In genomic region chr4:2963185-2964076, GRCh38 we compare ENCODE assay signal across 8 cellular contexts. TPM values are rescaled to one million over a fixed set of nuclear protein-coding genes. Genes with fewer than 3 reads are reported as not detected.
DNase-seq lines count a peak whose midpoint lies in the region; ATAC-seq and TF ChIP-seq lines count a peak whose summit lies in the region.

GRK4 (plus strand) TSS chr4:2963571; CDS start chr4:2964071, 500 bp downstream.
NOP14 (minus strand) TSS chr4:2963406; CDS start chr4:2963319, 87 bp downstream.

- ATAC-seq in activated T-helper 17 cell treated with anti-CD3 and anti-CD28 coated beads, Interleukin-2, amount 50 U/mL, for 72 hours (replicated peaks), result peak; percentile 91
- ATAC-seq in naive thymus-derived CD8-positive, alpha-beta T cell, result peak; percentile 80 to 90
- peak; percentile 92 to 94 for ATAC-seq in stimulated activated naive B cell treated with anti-CD40 and anti-IgM and Interleukin-4, amounts not matched to agents 10 μg/mL and 1 μg/mL and 100 μg/mL, for 72 hours (replicated peaks)

- no peak for TF ChIP-seq CTCF in fibroblast of mammary gland (conservative IDR thresholded peaks at IDR 0.05; ENCODE audit: control insufficient read depth, insufficient read depth, low read depth, low read length)

- no peaks in the 10 kb centered on the region for H3K27me3 Mint-ChIP-seq in activated T-helper 17 cell treated with anti-CD3 and anti-CD28 coated beads, Interleukin-2, amount 50 U/mL, for 72 hours
- no peaks in the 10 kb centered on the region for H3K27me3 Mint-ChIP-seq in naive thymus-derived CD8-positive, alpha-beta T cell
- no peaks in the 10 kb centered on the region for H3K27me3 Mint-ChIP-seq in stimulated activated naive B cell treated with anti-CD40 and anti-IgM and Interleukin-4, amounts not matched to agents 10 μg/mL and 1 μg/mL and 100 μg/mL, for 72 hours

- DNase-seq in ELF-1 (ENCODE audit: low read depth, low spot score), result peak; percentile 98
- peak; percentile 80 for DNase-seq in GOT3 (lab: John Stamatoyannopoulos, UW)
- DNase-seq in LHCN-M2 (ENCODE audit: low read depth), result peak; percentile 97
- DNase-seq in RKO (ENCODE audit: low spot score), result peak; percentile 98
- peak; percentile 97 for DNase-seq in fibroblast of mammary gland (ENCODE audit: low read depth)
- DNase-seq in naive thymus-derived CD8-positive, alpha-beta T cell, result peak; percentile 94 to 99 (median 97)
- DNase-seq in stimulated activated naive B cell treated with anti-CD40 and anti-IgM and Interleukin-4, amounts not matched to agents 10 μg/mL and 1 μg/mL and 100 μg/mL, for 72 hours, result peak; percentile 97

- POLR2A ChIA-PET in naive thymus-derived CD8-positive, alpha-beta T cell (lab: Charles Lee), result interaction anchor here (0.6 to 4.0 kb wide), 19 partner anchors 9 to 1719 kb away, joined by 3 to 28 read pairs (median 3); partner anchors contain the start of genes HTT, HTT-AS and NSD2

- H3K4me3 ChIP-seq in fibroblast of mammary gland (ENCODE audit: control insufficient read depth, low read depth, low read length), result peak within 1 kb of the TSS; percentile 77

- H3K9me3 Mint-ChIP-seq in activated T-helper 17 cell treated with anti-CD3 and anti-CD28 coated beads, Interleukin-2, amount 50 U/mL, for 72 hours, result no peaks in the 10 kb centered on the region
- H3K9me3 Mint-ChIP-seq in naive thymus-derived CD8-positive, alpha-beta T cell, result no peaks in the 10 kb centered on the region
- no peaks in the 10 kb centered on the region for H3K9me3 Mint-ChIP-seq in stimulated activated naive B cell treated with anti-CD40 and anti-IgM and Interleukin-4, amounts not matched to agents 10 μg/mL and 1 μg/mL and 100 μg/mL, for 72 hours

- peaks cover 40% of the 10 kb centered on the region for H3K36me3 Mint-ChIP-seq in activated T-helper 17 cell treated with anti-CD3 and anti-CD28 coated beads, Interleukin-2, amount 50 U/mL, for 72 hours (ENCODE audit: low read depth)
- peaks cover 0 to 17% (median 0%) of the 10 kb centered on the region in 3 donors for H3K36me3 Mint-ChIP-seq in naive thymus-derived CD8-positive, alpha-beta T cell
- peaks cover 3 to 22% of the 10 kb centered on the region in 2 donors for H3K36me3 Mint-ChIP-seq in stimulated activated naive B cell treated with anti-CD40 and anti-IgM and Interleukin-4, amounts not matched to agents 10 μg/mL and 1 μg/mL and 100 μg/mL, for 72 hours

- peaks cover 20% of the 10 kb centered on the region for H3K4me1 Mint-ChIP-seq in activated T-helper 17 cell treated with anti-CD3 and anti-CD28 coated beads, Interleukin-2, amount 50 U/mL, for 72 hours
- peaks cover 19 to 47% (median 36%) of the 10 kb centered on the region in 4 donors for H3K4me1 Mint-ChIP-seq in naive thymus-derived CD8-positive, alpha-beta T cell
- H3K4me1 Mint-ChIP-seq in stimulated activated naive B cell treated with anti-CD40 and anti-IgM and Interleukin-4, amounts not matched to agents 10 μg/mL and 1 μg/mL and 100 μg/mL, for 72 hours, result peaks cover 23 to 49% of the 10 kb centered on the region in 2 donors

- H3K4me3 Mint-ChIP-seq in activated T-helper 17 cell treated with anti-CD3 and anti-CD28 coated beads, Interleukin-2, amount 50 U/mL, for 72 hours, result peak within 1 kb of the TSS; percentile 88
- peak within 1 kb of the TSS; percentile 79 to 92 (median 88) for H3K4me3 Mint-ChIP-seq in naive thymus-derived CD8-positive, alpha-beta T cell
- H3K4me3 Mint-ChIP-seq in stimulated activated naive B cell treated with anti-CD40 and anti-IgM and Interleukin-4, amounts not matched to agents 10 μg/mL and 1 μg/mL and 100 μg/mL, for 72 hours, result peak within 1 kb of the TSS; percentile 93 to 94

- H3K27ac Mint-ChIP-seq in activated T-helper 17 cell treated with anti-CD3 and anti-CD28 coated beads, Interleukin-2, amount 50 U/mL, for 72 hours, result peak within 1 kb of the TSS; percentile 89
- H3K27ac Mint-ChIP-seq in naive thymus-derived CD8-positive, alpha-beta T cell, result peak within 1 kb of the TSS; percentile 82 to 96 (median 90)
- peak within 1 kb of the TSS; percentile 97 for H3K27ac Mint-ChIP-seq in stimulated activated naive B cell treated with anti-CD40 and anti-IgM and Interleukin-4, amounts not matched to agents 10 μg/mL and 1 μg/mL and 100 μg/mL, for 72 hours

RNA-seq across cellular contexts. Expression of gene GRK4, which starts in this region (rescaled TPM):
- 4.7 and 6.7 TPM in 2 replicates for total RNA-seq in LHCN-M2 (2014; rRNA removed)
- 4.6 TPM for polyA plus RNA-seq in LHCN-M2 (2012)
- 1 to 10 TPM; 3.2 to 5.7 TPM for total RNA-seq in activated T-helper 17 cell treated with anti-CD3 and anti-CD28 coated beads, Interleukin-2, amount 50 U/mL, for 72 hours
- total RNA-seq in naive thymus-derived CD8-positive, alpha-beta T cell, result 1 to 10 TPM; 3.7 to 6.0 TPM
- polyA plus RNA-seq in naive thymus-derived CD8-positive, alpha-beta T cell, result 1 to 10 TPM in 1 of 3 donors, under 1 TPM in 2; 0.87 to 1.5 (median 0.90) TPM

RNA-seq across cellular contexts. Expression of gene NOP14, which starts in this region (rescaled TPM):
- total RNA-seq in LHCN-M2 (2014; rRNA removed), result 23.3 and 33.1 TPM in 2 replicates
- 24.8 TPM for polyA plus RNA-seq in LHCN-M2 (2012)
- 10 to 100 TPM; 86.5 to 96.8 TPM for total RNA-seq in activated T-helper 17 cell treated with anti-CD3 and anti-CD28 coated beads, Interleukin-2, amount 50 U/mL, for 72 hours
- 10 to 100 TPM; 46.1 to 47.8 TPM for total RNA-seq in naive thymus-derived CD8-positive, alpha-beta T cell
- 10 to 100 TPM; 10.8 to 31.8 (median 21.8) TPM for polyA plus RNA-seq in naive thymus-derived CD8-positive, alpha-beta T cell

Comparison
In these comparisons a context has a peak if more than half of its experiments do, and no peak if none do; other contexts are left out.
1. Peak in every context shown above with its lines: DNase-seq, ATAC-seq and H3K4me3 ChIP-seq.